Comparison of ENCODE assay signal across 1 cellular context in the genomic region with DNA sequence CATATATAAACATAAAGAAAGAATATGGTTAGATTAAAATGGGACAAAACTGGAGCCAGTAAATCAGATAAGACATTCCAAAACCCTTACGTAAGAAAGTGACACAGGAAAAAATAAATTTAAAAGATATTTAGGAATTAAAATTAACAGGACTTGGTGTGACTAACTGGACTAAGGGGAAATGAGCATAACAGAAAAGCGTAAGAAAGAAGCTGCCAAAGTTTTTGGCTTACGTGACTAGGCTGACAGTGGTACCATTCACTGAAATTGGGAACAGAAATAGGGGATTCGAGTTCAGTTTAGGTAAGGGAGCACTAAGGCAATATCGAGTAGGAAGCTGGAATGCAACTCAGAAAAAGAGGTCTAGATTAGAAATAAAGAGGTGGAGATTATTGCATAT.
TF ChIP-seq lines count a peak whose summit lies in the region.

No MANE protein-coding gene starts in this region.

TF ChIP-seq in IMR-90, 13 proteins besides CTCF, POLR2A, EP300 and RAD21:
- TF ChIP-seq CHD1 (IDR thresholded peaks at IDR 0.05; ENCODE audit: low read depth, low read length) (no peak), RFX5 (IDR thresholded peaks at IDR 0.05; ENCODE audit: low read depth, low read length) (no peak), NFE2L2 (IDR thresholded peaks at IDR 0.05; ENCODE audit: low read depth, low read length) (no peak), MXI1 (IDR thresholded peaks at IDR 0.05; ENCODE audit: borderline replicate concordance, low read depth, low read length) (no peak), MAFK (IDR thresholded peaks at IDR 0.05; ENCODE audit: low read depth, low read length) (no peak)
- TF ChIP-seq, protein P1, sequence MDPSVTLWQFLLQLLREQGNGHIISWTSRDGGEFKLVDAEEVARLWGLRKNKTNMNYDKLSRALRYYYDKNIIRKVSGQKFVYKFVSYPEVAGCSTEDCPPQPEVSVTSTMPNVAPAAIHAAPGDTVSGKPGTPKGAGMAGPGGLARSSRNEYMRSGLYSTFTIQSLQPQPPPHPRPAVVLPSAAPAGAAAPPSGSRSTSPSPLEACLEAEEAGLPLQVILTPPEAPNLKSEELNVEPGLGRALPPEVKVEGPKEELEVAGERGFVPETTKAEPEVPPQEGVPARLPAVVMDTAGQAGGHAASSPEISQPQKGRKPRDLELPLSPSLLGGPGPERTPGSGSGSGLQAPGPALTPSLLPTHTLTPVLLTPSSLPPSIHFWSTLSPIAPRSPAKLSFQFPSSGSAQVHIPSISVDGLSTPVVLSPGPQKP (IDR thresholded peaks at IDR 0.05; ENCODE audit: borderline replicate concordance, low read depth, low read length): no peak
